In the genomic region with DNA sequence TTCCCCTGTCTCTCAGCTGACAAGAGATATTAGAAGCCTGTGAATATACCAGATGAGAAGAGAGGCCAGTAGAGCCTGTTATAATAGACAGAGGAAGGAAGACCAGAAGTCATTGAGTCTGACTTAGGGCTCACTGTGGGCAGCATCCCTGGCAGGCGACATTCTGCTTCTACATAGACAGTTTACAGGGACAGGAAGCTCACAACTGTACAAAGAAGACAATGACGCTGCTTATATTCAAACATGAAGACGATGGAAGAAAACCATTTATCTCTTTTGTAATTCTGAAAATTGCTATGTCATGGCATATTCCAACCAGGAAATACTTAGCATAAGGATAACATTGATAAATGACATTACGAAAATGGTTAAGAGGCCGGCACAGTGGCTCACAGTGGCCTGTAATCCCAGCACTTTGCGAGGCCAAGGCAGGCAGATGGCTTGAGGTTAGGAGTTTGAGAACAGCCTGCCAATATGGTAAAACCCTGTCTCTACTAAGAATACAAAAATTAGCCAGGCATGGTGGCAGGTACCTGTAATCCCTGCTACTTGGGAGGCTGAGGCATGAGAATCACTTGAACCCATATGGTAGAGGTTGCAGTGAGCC, we compare ENCODE assay signal across 1 cellular context.
TF ChIP-seq lines count a peak whose summit lies in the region.

No MANE protein-coding gene starts in this region.

TF ChIP-seq in K562, 482 proteins besides CTCF, POLR2A, EP300 and RAD21 (continued from another document and continues in another):
- TF ChIP-seq, protein P1, sequence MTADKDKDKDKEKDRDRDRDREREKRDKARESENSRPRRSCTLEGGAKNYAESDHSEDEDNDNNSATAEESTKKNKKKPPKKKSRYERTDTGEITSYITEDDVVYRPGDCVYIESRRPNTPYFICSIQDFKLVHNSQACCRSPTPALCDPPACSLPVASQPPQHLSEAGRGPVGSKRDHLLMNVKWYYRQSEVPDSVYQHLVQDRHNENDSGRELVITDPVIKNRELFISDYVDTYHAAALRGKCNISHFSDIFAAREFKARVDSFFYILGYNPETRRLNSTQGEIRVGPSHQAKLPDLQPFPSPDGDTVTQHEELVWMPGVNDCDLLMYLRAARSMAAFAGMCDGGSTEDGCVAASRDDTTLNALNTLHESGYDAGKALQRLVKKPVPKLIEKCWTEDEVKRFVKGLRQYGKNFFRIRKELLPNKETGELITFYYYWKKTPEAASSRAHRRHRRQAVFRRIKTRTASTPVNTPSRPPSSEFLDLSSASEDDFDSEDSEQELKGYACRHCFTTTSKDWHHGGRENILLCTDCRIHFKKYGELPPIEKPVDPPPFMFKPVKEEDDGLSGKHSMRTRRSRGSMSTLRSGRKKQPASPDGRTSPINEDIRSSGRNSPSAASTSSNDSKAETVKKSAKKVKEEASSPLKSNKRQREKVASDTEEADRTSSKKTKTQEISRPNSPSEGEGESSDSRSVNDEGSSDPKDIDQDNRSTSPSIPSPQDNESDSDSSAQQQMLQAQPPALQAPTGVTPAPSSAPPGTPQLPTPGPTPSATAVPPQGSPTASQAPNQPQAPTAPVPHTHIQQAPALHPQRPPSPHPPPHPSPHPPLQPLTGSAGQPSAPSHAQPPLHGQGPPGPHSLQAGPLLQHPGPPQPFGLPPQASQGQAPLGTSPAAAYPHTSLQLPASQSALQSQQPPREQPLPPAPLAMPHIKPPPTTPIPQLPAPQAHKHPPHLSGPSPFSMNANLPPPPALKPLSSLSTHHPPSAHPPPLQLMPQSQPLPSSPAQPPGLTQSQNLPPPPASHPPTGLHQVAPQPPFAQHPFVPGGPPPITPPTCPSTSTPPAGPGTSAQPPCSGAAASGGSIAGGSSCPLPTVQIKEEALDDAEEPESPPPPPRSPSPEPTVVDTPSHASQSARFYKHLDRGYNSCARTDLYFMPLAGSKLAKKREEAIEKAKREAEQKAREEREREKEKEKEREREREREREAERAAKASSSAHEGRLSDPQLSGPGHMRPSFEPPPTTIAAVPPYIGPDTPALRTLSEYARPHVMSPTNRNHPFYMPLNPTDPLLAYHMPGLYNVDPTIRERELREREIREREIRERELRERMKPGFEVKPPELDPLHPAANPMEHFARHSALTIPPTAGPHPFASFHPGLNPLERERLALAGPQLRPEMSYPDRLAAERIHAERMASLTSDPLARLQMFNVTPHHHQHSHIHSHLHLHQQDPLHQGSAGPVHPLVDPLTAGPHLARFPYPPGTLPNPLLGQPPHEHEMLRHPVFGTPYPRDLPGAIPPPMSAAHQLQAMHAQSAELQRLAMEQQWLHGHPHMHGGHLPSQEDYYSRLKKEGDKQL (CRISPR knock-in tag; IDR thresholded peaks at IDR 0.05; ENCODE audit: borderline replicate concordance) = no peak
- TF ChIP-seq ZNF253 (CRISPR knock-in tag; conservative IDR thresholded peaks at IDR 0.05) (no peak), SOX6 (IDR thresholded peaks at IDR 0.05) (0 out of 2 replicates have a peak, but pooled peaks have one; percentile 24), C11orf30 (IDR thresholded peaks at IDR 0.05; ENCODE audit: low read depth) (peak; percentile 93), ZNF668 (CRISPR knock-in tag; IDR thresholded peaks at IDR 0.05) (0 out of 2 replicates have a peak, but pooled peaks have one; percentile 23), MEF2D (tag; conservative IDR thresholded peaks at IDR 0.05; ENCODE audit: low read depth) (peak; percentile 71), KAT8 (IDR thresholded peaks at IDR 0.05; ENCODE audit: low read depth) (no peak), NFE2 (IDR thresholded peaks at IDR 0.05; ENCODE audit: low read depth) (peak; percentile 89), ZNF444 (CRISPR knock-in tag; IDR thresholded peaks at IDR 0.05) (no peak), KAT7 (CRISPR knock-in tag; IDR thresholded peaks at IDR 0.05; ENCODE audit: borderline replicate concordance) (no peak), SMAD4 (CRISPR knock-in tag; conservative IDR thresholded peaks at IDR 0.05) (peak; percentile 41; the same call in 1 of the 2 replicates), NFIX (CRISPR knock-in tag; IDR thresholded peaks at IDR 0.05; ENCODE audit: low read depth) (no peak), DNMT1 (IDR thresholded peaks at IDR 0.05) (no peak), EGR1 (conservative IDR thresholded peaks at IDR 0.05) (no peak), PRPF4 (IDR thresholded peaks at IDR 0.05; ENCODE audit: insufficient read depth, low read depth, low read length, poor library complexity, severe bottlenecking) (no peak), ELF1 (tag; IDR thresholded peaks at IDR 0.05) (peak; percentile 56; the same call in 1 of the 2 replicates), NR4A1 (CRISPR knock-in tag; IDR thresholded peaks at IDR 0.05) (no peak), NR4A1 (tag; IDR thresholded peaks at IDR 0.05) (peak; percentile 93), KLF1 (tag; IDR thresholded peaks at IDR 0.05) (no peak), ZNF134 (CRISPR knock-in tag; conservative IDR thresholded peaks at IDR 0.05) (no peak), PURB (CRISPR knock-in tag; IDR thresholded peaks at IDR 0.05; ENCODE audit: low read depth) (no peak), L3MBTL2 (IDR thresholded peaks at IDR 0.05) (peak; percentile 46; the same call in 1 of the 2 replicates), ZKSCAN1 (IDR thresholded peaks at IDR 0.05; ENCODE audit: low read depth, low read length) (no peak), HOXB6 (CRISPR knock-in tag; IDR thresholded peaks at IDR 0.05; ENCODE audit: borderline replicate concordance) (no peak), RNF2 (IDR thresholded peaks at IDR 0.05) (no peak), MYBL2 (IDR thresholded peaks at IDR 0.05; ENCODE audit: low read depth) (peak; percentile 59), MYBL2 (CRISPR knock-in tag; IDR thresholded peaks at IDR 0.05; ENCODE audit: borderline replicate concordance) (no peak), ZFX (CRISPR knock-in tag; IDR thresholded peaks at IDR 0.05) (0 out of 2 replicates have a peak, but pooled peaks have one; percentile 12), HNRNPH1 (optimal IDR thresholded peaks at IDR 0.05; ENCODE audit: low read depth, low read length) (no peak), HLTF (IDR thresholded peaks at IDR 0.05) (no peak)
- TF ChIP-seq, protein P2, sequence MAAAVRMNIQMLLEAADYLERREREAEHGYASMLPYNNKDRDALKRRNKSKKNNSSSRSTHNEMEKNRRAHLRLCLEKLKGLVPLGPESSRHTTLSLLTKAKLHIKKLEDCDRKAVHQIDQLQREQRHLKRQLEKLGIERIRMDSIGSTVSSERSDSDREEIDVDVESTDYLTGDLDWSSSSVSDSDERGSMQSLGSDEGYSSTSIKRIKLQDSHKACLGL (CRISPR knock-in tag; IDR thresholded peaks at IDR 0.05; ENCODE audit: borderline replicate concordance, poor library complexity, severe bottlenecking) = no peak
- TF ChIP-seq, protein P3, sequence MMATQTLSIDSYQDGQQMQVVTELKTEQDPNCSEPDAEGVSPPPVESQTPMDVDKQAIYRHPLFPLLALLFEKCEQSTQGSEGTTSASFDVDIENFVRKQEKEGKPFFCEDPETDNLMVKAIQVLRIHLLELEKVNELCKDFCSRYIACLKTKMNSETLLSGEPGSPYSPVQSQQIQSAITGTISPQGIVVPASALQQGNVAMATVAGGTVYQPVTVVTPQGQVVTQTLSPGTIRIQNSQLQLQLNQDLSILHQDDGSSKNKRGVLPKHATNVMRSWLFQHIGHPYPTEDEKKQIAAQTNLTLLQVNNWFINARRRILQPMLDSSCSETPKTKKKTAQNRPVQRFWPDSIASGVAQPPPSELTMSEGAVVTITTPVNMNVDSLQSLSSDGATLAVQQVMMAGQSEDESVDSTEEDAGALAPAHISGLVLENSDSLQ (IDR thresholded peaks at IDR 0.05) = peak; percentile 87
- TF ChIP-seq, protein P4, sequence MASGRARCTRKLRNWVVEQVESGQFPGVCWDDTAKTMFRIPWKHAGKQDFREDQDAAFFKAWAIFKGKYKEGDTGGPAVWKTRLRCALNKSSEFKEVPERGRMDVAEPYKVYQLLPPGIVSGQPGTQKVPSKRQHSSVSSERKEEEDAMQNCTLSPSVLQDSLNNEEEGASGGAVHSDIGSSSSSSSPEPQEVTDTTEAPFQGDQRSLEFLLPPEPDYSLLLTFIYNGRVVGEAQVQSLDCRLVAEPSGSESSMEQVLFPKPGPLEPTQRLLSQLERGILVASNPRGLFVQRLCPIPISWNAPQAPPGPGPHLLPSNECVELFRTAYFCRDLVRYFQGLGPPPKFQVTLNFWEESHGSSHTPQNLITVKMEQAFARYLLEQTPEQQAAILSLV (tag; IDR thresholded peaks at IDR 0.05) = peak; percentile 52; the same call in 1 of the 2 replicates
- TF ChIP-seq, protein P5, sequence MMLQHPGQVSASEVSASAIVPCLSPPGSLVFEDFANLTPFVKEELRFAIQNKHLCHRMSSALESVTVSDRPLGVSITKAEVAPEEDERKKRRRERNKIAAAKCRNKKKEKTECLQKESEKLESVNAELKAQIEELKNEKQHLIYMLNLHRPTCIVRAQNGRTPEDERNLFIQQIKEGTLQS (IDR thresholded peaks at IDR 0.05) = no peak
- TF ChIP-seq, protein P5 (CRISPR knock-in tag; conservative IDR thresholded peaks at IDR 0.05) = no peak
- TF ChIP-seq, protein P6, sequence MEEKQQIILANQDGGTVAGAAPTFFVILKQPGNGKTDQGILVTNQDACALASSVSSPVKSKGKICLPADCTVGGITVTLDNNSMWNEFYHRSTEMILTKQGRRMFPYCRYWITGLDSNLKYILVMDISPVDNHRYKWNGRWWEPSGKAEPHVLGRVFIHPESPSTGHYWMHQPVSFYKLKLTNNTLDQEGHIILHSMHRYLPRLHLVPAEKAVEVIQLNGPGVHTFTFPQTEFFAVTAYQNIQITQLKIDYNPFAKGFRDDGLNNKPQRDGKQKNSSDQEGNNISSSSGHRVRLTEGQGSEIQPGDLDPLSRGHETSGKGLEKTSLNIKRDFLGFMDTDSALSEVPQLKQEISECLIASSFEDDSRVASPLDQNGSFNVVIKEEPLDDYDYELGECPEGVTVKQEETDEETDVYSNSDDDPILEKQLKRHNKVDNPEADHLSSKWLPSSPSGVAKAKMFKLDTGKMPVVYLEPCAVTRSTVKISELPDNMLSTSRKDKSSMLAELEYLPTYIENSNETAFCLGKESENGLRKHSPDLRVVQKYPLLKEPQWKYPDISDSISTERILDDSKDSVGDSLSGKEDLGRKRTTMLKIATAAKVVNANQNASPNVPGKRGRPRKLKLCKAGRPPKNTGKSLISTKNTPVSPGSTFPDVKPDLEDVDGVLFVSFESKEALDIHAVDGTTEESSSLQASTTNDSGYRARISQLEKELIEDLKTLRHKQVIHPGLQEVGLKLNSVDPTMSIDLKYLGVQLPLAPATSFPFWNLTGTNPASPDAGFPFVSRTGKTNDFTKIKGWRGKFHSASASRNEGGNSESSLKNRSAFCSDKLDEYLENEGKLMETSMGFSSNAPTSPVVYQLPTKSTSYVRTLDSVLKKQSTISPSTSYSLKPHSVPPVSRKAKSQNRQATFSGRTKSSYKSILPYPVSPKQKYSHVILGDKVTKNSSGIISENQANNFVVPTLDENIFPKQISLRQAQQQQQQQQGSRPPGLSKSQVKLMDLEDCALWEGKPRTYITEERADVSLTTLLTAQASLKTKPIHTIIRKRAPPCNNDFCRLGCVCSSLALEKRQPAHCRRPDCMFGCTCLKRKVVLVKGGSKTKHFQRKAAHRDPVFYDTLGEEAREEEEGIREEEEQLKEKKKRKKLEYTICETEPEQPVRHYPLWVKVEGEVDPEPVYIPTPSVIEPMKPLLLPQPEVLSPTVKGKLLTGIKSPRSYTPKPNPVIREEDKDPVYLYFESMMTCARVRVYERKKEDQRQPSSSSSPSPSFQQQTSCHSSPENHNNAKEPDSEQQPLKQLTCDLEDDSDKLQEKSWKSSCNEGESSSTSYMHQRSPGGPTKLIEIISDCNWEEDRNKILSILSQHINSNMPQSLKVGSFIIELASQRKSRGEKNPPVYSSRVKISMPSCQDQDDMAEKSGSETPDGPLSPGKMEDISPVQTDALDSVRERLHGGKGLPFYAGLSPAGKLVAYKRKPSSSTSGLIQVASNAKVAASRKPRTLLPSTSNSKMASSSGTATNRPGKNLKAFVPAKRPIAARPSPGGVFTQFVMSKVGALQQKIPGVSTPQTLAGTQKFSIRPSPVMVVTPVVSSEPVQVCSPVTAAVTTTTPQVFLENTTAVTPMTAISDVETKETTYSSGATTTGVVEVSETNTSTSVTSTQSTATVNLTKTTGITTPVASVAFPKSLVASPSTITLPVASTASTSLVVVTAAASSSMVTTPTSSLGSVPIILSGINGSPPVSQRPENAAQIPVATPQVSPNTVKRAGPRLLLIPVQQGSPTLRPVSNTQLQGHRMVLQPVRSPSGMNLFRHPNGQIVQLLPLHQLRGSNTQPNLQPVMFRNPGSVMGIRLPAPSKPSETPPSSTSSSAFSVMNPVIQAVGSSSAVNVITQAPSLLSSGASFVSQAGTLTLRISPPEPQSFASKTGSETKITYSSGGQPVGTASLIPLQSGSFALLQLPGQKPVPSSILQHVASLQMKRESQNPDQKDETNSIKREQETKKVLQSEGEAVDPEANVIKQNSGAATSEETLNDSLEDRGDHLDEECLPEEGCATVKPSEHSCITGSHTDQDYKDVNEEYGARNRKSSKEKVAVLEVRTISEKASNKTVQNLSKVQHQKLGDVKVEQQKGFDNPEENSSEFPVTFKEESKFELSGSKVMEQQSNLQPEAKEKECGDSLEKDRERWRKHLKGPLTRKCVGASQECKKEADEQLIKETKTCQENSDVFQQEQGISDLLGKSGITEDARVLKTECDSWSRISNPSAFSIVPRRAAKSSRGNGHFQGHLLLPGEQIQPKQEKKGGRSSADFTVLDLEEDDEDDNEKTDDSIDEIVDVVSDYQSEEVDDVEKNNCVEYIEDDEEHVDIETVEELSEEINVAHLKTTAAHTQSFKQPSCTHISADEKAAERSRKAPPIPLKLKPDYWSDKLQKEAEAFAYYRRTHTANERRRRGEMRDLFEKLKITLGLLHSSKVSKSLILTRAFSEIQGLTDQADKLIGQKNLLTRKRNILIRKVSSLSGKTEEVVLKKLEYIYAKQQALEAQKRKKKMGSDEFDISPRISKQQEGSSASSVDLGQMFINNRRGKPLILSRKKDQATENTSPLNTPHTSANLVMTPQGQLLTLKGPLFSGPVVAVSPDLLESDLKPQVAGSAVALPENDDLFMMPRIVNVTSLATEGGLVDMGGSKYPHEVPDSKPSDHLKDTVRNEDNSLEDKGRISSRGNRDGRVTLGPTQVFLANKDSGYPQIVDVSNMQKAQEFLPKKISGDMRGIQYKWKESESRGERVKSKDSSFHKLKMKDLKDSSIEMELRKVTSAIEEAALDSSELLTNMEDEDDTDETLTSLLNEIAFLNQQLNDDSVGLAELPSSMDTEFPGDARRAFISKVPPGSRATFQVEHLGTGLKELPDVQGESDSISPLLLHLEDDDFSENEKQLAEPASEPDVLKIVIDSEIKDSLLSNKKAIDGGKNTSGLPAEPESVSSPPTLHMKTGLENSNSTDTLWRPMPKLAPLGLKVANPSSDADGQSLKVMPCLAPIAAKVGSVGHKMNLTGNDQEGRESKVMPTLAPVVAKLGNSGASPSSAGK (IDR thresholded peaks at IDR 0.05) = 0 out of 2 replicates have a peak, but pooled peaks have one; percentile 23
- TF ChIP-seq, protein P7, sequence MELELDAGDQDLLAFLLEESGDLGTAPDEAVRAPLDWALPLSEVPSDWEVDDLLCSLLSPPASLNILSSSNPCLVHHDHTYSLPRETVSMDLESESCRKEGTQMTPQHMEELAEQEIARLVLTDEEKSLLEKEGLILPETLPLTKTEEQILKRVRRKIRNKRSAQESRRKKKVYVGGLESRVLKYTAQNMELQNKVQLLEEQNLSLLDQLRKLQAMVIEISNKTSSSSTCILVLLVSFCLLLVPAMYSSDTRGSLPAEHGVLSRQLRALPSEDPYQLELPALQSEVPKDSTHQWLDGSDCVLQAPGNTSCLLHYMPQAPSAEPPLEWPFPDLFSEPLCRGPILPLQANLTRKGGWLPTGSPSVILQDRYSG (tag; conservative IDR thresholded peaks at IDR 0.05; ENCODE audit: low read depth) = peak; percentile 36; the same call in 1 of the 2 replicates
